16 cellular contexts compared by ENCODE assay signal in the genomic region with DNA sequence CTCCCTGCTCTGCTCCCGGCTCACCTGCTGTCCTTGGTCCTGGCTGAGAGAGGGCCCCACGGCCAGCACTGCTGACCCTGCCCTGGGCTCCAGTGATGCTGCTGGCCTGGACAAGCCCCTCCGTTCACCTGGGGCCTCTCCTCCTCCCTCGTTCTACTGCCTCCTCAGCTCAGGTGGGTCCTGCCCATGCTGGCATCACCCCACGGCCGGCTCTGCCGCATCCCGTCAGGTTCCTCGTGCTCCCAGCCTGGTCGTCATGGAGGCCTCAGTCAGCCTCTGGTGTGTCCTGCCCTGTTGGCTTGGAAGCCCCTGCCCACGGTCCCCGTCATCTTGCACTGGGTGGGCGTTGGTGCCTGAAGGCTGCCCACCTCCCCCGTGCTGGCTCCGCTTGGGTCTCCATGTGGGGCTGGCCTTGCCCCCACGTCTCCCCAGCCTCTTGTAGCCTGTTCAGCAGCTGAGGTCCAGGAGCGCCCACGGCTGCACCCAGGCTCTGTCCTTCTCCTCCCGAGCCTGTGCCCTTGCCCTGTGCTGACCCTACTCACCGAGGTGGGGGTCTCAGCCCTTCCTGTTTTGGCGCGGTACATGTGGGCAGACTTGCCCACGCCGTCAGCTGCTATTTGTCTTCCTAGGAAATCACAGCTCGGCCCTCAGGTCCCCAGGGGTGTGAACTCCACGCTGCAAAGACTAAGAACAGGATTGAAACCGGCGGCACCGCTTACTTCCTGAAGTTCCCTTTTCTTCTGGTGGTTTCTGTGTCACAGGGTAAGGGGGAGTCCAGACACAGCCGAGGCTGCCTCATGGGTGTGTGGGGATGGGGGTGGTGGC.
DNase-seq lines count a peak whose midpoint lies in the region; ATAC-seq and TF ChIP-seq lines count a peak whose summit lies in the region.
"Had no signal": no experiment of that assay in that cellular context is flagged by ENCODE, and none has a peak within 500 bp of the region (broad histone marks: within the 10 kb centered on the region; RNA-seq: fewer than 3 reads in every experiment).

No MANE protein-coding gene starts in this region.

- POLR2A ChIA-PET in activated CD4-positive, alpha-beta T cell treated with anti-CD3 and anti-CD28 coated beads, Interleukin-2, amount 10 ng/mL, durations not matched to agents 7 days and 5 days (lab: Charles Lee) = no interaction called here
- POLR2A ChIA-PET in RWPE1 (lab: Yijun Ruan, JAX; ENCODE audit: low non-redundant PET) = no interaction called here

- CTCF ChIA-PET in activated CD4-positive, alpha-beta T cell treated with anti-CD3 and anti-CD28 coated beads, Interleukin-2, amount 10 ng/mL, durations not matched to agents 7 days and 5 days (lab: Charles Lee) = no interaction called here
- CTCF ChIA-PET in RWPE1 (lab: Yijun Ruan, JAX) = no interaction called here

- no peak overlapping the region for H3K27ac ChIP-seq in RWPE1
- H3K27ac ChIP-seq: heart right ventricle, SJSA1, tibial nerve had no signal

- no peak for DNase-seq in activated CD4-positive, alpha-beta T cell treated with anti-CD3 and anti-CD28 coated beads, Interleukin-2, amount 10 ng/mL, durations not matched to agents 7 days and 5 days
- no peak for DNase-seq in activated CD4-positive, alpha-beta T cell treated with anti-CD3 and anti-CD28 coated beads for 4 hours
- peak; percentile 27 for DNase-seq in ecto neural progenitor cell (ENCODE audit: low spot score)
- DNase-seq in stimulated activated effector memory CD8-positive, alpha-beta T cell treated with anti-CD3 and anti-CD28 coated beads, Interleukin-12 subunit alpha, Interleukin-12 subunit beta, amount 100 ng/mL, for 72 hours (ENCODE audit: low spot score in 2 of 2) = peak in 1 of 2 donors; percentile 33
- DNase-seq in RWPE1 (ENCODE audit: low spot score) = no peak
- DNase-seq in GDM1 (lab: John Stamatoyannopoulos, UW) = no peak
- DNase-seq: activated CD8-positive, alpha-beta memory T cell treated with anti-CD3 and anti-CD28 coated beads, Interleukin-2, amount 50 U/mL, for 4 hours; CD8-positive, alpha-beta T cell; heart right ventricle; NCI-H524 treated with DMSO at 0.1 percent for 48 hours had no signal

- no peaks in the 10 kb centered on the region for H3K9me3 Mint-ChIP-seq in activated CD4-positive, alpha-beta T cell treated with anti-CD3 and anti-CD28 coated beads, Interleukin-2, amount 10 ng/mL, durations not matched to agents 7 days and 5 days
- H3K9me3 Mint-ChIP-seq in stimulated activated effector memory CD8-positive, alpha-beta T cell treated with anti-CD3 and anti-CD28 coated beads, Interleukin-12 subunit alpha, Interleukin-12 subunit beta, amount 100 ng/mL, for 72 hours = no peaks in the 10 kb centered on the region
- H3K9me3 Mint-ChIP-seq: CD8-positive, alpha-beta T cell had no signal

- ATAC-seq in HG02885 (IDR thresholded peaks at IDR 0.05; ENCODE audit: poor library complexity, unreplicated experiment) = peak; percentile 50
- ATAC-seq in stimulated activated effector memory CD8-positive, alpha-beta T cell treated with anti-CD3 and anti-CD28 coated beads, Interleukin-12 subunit alpha, Interleukin-12 subunit beta, amount 100 ng/mL, for 72 hours = peak; percentile 31
- ATAC-seq in GM18868 (IDR thresholded peaks at IDR 0.05; ENCODE audit: unreplicated experiment) = no peak
- ATAC-seq: CD8-positive, alpha-beta T cell had no signal

- H3K4me1 Mint-ChIP-seq in activated CD4-positive, alpha-beta T cell treated with anti-CD3 and anti-CD28 coated beads, Interleukin-2, amount 10 ng/mL, durations not matched to agents 7 days and 5 days = no peaks in the 10 kb centered on the region
- peaks cover 22% of the 10 kb centered on the region for H3K4me1 Mint-ChIP-seq in stimulated activated effector memory CD8-positive, alpha-beta T cell treated with anti-CD3 and anti-CD28 coated beads, Interleukin-12 subunit alpha, Interleukin-12 subunit beta, amount 100 ng/mL, for 72 hours
- H3K4me1 Mint-ChIP-seq: nephron had no signal

- no peak overlapping the region for H3K4me3 Mint-ChIP-seq in activated CD4-positive, alpha-beta T cell treated with anti-CD3 and anti-CD28 coated beads, Interleukin-2, amount 10 ng/mL, durations not matched to agents 7 days and 5 days
- peak overlapping the region; percentile 47 for H3K4me3 Mint-ChIP-seq in stimulated activated effector memory CD8-positive, alpha-beta T cell treated with anti-CD3 and anti-CD28 coated beads, Interleukin-12 subunit alpha, Interleukin-12 subunit beta, amount 100 ng/mL, for 72 hours
- H3K4me3 Mint-ChIP-seq: CD8-positive, alpha-beta T cell; nephron; T-helper 2 cell treated with Interferon-gamma antibody and Interleukin-4, amounts not matched to agents 5 μg/mL and 100 μg/mL, for 36 hours had no signal

- no peaks in the 10 kb centered on the region for H3K27me3 Mint-ChIP-seq in activated CD4-positive, alpha-beta T cell treated with anti-CD3 and anti-CD28 coated beads, Interleukin-2, amount 10 ng/mL, durations not matched to agents 7 days and 5 days

- TF ChIP-seq CTCF in RWPE1 (conservative IDR thresholded peaks at IDR 0.05; ENCODE audit: low read depth) = no peak

- H3K36me3 Mint-ChIP-seq in activated CD4-positive, alpha-beta T cell treated with anti-CD3 and anti-CD28 coated beads, Interleukin-2, amount 10 ng/mL, durations not matched to agents 7 days and 5 days (ENCODE audit: low read depth) = no peaks in the 10 kb centered on the region
- no peaks in the 10 kb centered on the region for H3K36me3 Mint-ChIP-seq in stimulated activated effector memory CD8-positive, alpha-beta T cell treated with anti-CD3 and anti-CD28 coated beads, Interleukin-12 subunit alpha, Interleukin-12 subunit beta, amount 100 ng/mL, for 72 hours
- H3K36me3 Mint-ChIP-seq: CD8-positive, alpha-beta T cell had no signal

- peak overlapping the region; percentile 29 for H3K27ac Mint-ChIP-seq in activated CD4-positive, alpha-beta T cell treated with anti-CD3 and anti-CD28 coated beads, Interleukin-2, amount 10 ng/mL, durations not matched to agents 7 days and 5 days
- peak overlapping the region; percentile 50 for H3K27ac Mint-ChIP-seq in stimulated activated effector memory CD8-positive, alpha-beta T cell treated with anti-CD3 and anti-CD28 coated beads, Interleukin-12 subunit alpha, Interleukin-12 subunit beta, amount 100 ng/mL, for 72 hours
- H3K27ac Mint-ChIP-seq: CD8-positive, alpha-beta T cell; nephron; T-helper 2 cell treated with Interferon-gamma antibody and Interleukin-4, amounts not matched to agents 5 μg/mL and 100 μg/mL, for 36 hours had no signal
